In genomic region chr16:25126820-25127232, GRCh38 we compare ENCODE assay signal across 2 cellular contexts.
TF ChIP-seq lines count a peak whose summit lies in the region.

No MANE protein-coding gene starts in this region.

TF ChIP-seq in K562, 482 proteins besides CTCF, POLR2A, EP300 and RAD21 (continues in another document):
- TF ChIP-seq ZNF197 (CRISPR knock-in tag; IDR thresholded peaks at IDR 0.05; ENCODE audit: low read depth): no peak
- TF ChIP-seq, protein P1, sequence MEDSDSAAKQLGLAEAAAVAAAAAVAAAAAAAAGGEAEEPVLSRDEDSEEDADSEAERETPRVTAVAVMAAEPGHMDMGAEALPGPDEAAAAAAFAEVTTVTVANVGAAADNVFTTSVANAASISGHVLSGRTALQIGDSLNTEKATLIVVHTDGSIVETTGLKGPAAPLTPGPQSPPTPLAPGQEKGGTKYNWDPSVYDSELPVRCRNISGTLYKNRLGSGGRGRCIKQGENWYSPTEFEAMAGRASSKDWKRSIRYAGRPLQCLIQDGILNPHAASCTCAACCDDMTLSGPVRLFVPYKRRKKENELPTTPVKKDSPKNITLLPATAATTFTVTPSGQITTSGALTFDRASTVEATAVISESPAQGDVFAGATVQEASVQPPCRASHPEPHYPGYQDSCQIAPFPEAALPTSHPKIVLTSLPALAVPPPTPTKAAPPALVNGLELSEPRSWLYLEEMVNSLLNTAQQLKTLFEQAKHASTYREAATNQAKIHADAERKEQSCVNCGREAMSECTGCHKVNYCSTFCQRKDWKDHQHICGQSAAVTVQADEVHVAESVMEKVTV (CRISPR knock-in tag; IDR thresholded peaks at IDR 0.05): peak; percentile 66
- no peak for TF ChIP-seq THRAP3 (IDR thresholded peaks at IDR 0.05; ENCODE audit: borderline replicate concordance)
- TF ChIP-seq MEIS2 (IDR thresholded peaks at IDR 0.05; ENCODE audit: partially characterized antibody): peak; percentile 23
- TF ChIP-seq, protein P2, sequence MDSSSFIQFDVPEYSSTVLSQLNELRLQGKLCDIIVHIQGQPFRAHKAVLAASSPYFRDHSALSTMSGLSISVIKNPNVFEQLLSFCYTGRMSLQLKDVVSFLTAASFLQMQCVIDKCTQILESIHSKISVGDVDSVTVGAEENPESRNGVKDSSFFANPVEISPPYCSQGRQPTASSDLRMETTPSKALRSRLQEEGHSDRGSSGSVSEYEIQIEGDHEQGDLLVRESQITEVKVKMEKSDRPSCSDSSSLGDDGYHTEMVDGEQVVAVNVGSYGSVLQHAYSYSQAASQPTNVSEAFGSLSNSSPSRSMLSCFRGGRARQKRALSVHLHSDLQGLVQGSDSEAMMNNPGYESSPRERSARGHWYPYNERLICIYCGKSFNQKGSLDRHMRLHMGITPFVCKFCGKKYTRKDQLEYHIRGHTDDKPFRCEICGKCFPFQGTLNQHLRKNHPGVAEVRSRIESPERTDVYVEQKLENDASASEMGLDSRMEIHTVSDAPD (CRISPR knock-in tag; IDR thresholded peaks at IDR 0.05): no peak
- TF ChIP-seq KDM1A (IDR thresholded peaks at IDR 0.05): peak; percentile 61 to 70; a peak in 3 of 4 replicates
- TF ChIP-seq JUND (IDR thresholded peaks at IDR 0.05; ENCODE audit: borderline replicate concordance, low read depth, low read length): peak; percentile 27; the same call in 1 of the 2 replicates
- no peak for TF ChIP-seq JUND (tag; IDR thresholded peaks at IDR 0.05; ENCODE audit: borderline replicate concordance, low read depth, low read length)
- no peak for TF ChIP-seq E2F4 (CRISPR knock-in tag; IDR thresholded peaks at IDR 0.05; ENCODE audit: low read depth)
- peak; percentile 53 for TF ChIP-seq FOSL1 (tag; conservative IDR thresholded peaks at IDR 0.05)
- TF ChIP-seq ZNF212 (CRISPR knock-in tag; IDR thresholded peaks at IDR 0.05): no peak
- TF ChIP-seq ZNF644 (tag; IDR thresholded peaks at IDR 0.05; ENCODE audit: low read depth): no peak
- TF ChIP-seq ZNF224 (CRISPR knock-in tag; IDR thresholded peaks at IDR 0.05): no peak
- no peak for TF ChIP-seq SIN3A (IDR thresholded peaks at IDR 0.05; ENCODE audit: borderline replicate concordance in 2 of 2, control insufficient read depth in 1 of 2, low read depth in 2 of 2, low read length in 2 of 2)
- peak; percentile 10; the same call in 1 of the 2 replicates for TF ChIP-seq TCF3 (CRISPR knock-in tag; IDR thresholded peaks at IDR 0.05)
- no peak for TF ChIP-seq MITF (IDR thresholded peaks at IDR 0.05)
- TF ChIP-seq, protein P3, sequence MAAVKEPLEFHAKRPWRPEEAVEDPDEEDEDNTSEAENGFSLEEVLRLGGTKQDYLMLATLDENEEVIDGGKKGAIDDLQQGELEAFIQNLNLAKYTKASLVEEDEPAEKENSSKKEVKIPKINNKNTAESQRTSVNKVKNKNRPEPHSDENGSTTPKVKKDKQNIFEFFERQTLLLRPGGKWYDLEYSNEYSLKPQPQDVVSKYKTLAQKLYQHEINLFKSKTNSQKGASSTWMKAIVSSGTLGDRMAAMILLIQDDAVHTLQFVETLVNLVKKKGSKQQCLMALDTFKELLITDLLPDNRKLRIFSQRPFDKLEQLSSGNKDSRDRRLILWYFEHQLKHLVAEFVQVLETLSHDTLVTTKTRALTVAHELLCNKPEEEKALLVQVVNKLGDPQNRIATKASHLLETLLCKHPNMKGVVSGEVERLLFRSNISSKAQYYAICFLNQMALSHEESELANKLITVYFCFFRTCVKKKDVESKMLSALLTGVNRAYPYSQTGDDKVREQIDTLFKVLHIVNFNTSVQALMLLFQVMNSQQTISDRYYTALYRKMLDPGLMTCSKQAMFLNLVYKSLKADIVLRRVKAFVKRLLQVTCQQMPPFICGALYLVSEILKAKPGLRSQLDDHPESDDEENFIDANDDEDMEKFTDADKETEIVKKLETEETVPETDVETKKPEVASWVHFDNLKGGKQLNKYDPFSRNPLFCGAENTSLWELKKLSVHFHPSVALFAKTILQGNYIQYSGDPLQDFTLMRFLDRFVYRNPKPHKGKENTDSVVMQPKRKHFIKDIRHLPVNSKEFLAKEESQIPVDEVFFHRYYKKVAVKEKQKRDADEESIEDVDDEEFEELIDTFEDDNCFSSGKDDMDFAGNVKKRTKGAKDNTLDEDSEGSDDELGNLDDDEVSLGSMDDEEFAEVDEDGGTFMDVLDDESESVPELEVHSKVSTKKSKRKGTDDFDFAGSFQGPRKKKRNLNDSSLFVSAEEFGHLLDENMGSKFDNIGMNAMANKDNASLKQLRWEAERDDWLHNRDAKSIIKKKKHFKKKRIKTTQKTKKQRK (IDR thresholded peaks at IDR 0.05; ENCODE audit: borderline replicate concordance, low read depth, low read length): no peak
- no peak for TF ChIP-seq MEF2A (IDR thresholded peaks at IDR 0.05; ENCODE audit: control insufficient read depth, low read depth, low read length)
- TF ChIP-seq, protein P4, sequence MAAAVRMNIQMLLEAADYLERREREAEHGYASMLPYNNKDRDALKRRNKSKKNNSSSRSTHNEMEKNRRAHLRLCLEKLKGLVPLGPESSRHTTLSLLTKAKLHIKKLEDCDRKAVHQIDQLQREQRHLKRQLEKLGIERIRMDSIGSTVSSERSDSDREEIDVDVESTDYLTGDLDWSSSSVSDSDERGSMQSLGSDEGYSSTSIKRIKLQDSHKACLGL (CRISPR knock-in tag; IDR thresholded peaks at IDR 0.05; ENCODE audit: borderline replicate concordance, poor library complexity, severe bottlenecking): no peak
- TF ChIP-seq RFX1 (IDR thresholded peaks at IDR 0.05): peak; percentile 42; the same call in 1 of the 2 replicates

TF ChIP-seq in HepG2, 621 proteins besides CTCF, POLR2A, EP300 and RAD21:
- TF ChIP-seq FOXA1 (IDR thresholded peaks at IDR 0.05) (no peak), FOXA1 (CRISPR knock-in tag; IDR thresholded peaks at IDR 0.05) (0 out of 2 replicates have a peak, but pooled peaks have one; percentile 15), SMC3 (IDR thresholded peaks at IDR 0.05; ENCODE audit: low read length) (peak; percentile 93), ZNF362 (CRISPR knock-in tag; IDR thresholded peaks at IDR 0.05; ENCODE audit: borderline replicate concordance) (peak; percentile 26; the same call in 1 of the 2 replicates), RXRA (CRISPR knock-in tag; IDR thresholded peaks at IDR 0.05) (no peak), STAG1 (CRISPR knock-in tag; IDR thresholded peaks at IDR 0.05) (peak; percentile 94)
- TF ChIP-seq, protein P5, sequence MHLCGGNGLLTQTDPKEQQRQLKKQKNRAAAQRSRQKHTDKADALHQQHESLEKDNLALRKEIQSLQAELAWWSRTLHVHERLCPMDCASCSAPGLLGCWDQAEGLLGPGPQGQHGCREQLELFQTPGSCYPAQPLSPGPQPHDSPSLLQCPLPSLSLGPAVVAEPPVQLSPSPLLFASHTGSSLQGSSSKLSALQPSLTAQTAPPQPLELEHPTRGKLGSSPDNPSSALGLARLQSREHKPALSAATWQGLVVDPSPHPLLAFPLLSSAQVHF (CRISPR knock-in tag; IDR thresholded peaks at IDR 0.05): no peak
